In the genomic region with DNA sequence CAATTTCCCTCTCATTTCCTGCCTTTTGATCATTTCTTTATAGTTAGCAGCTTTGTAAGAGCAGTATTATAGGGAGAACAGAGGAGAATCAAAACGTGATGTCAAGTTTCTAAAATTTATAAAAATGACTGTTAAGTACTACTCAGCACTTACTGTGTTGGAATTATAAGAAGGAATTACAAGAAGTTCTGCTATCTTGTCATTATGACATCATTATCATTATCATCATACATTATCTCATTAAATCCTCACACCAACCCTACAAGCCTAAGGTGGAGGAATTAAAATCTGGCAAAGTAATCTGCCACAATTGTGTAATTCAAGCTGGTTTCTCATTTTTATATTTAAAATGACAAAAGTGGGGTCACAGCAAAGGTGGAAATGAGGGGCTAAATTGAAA, we compare ENCODE assay signal across 2 cellular contexts.
TF ChIP-seq lines count a peak whose summit lies in the region.

No MANE protein-coding gene starts in this region.

TF ChIP-seq in HepG2, 621 proteins besides CTCF, POLR2A, EP300 and RAD21:
- TF ChIP-seq CREB1 (IDR thresholded peaks at IDR 0.05): peak; percentile 32; the same call in 1 of the 2 replicates
- no peak for TF ChIP-seq CREB1 (CRISPR knock-in tag; IDR thresholded peaks at IDR 0.05)
- TF ChIP-seq ZFP37 (CRISPR knock-in tag; IDR thresholded peaks at IDR 0.05; ENCODE audit: borderline replicate concordance): no peak
- TF ChIP-seq ZNF484 (CRISPR knock-in tag; IDR thresholded peaks at IDR 0.05; ENCODE audit: borderline replicate concordance, low read depth): no peak
- peak; percentile 61 for TF ChIP-seq ATF7 (IDR thresholded peaks at IDR 0.05)
- TF ChIP-seq ATF7 (CRISPR knock-in tag; IDR thresholded peaks at IDR 0.05): no peak

TF ChIP-seq in HEK293, 187 proteins besides CTCF, POLR2A, EP300 and RAD21:
- TF ChIP-seq ZNF157 (tag by site-specific recombination; IDR thresholded peaks at IDR 0.05) (no peak), SP7 (tag by site-specific recombination; IDR thresholded peaks at IDR 0.05) (no peak), ZNF302 (tag by site-specific recombination; IDR thresholded peaks at IDR 0.05; ENCODE audit: low read depth) (no peak), ZNF747 (tag by site-specific recombination; IDR thresholded peaks at IDR 0.05) (no peak)
- TF ChIP-seq, protein P1, sequence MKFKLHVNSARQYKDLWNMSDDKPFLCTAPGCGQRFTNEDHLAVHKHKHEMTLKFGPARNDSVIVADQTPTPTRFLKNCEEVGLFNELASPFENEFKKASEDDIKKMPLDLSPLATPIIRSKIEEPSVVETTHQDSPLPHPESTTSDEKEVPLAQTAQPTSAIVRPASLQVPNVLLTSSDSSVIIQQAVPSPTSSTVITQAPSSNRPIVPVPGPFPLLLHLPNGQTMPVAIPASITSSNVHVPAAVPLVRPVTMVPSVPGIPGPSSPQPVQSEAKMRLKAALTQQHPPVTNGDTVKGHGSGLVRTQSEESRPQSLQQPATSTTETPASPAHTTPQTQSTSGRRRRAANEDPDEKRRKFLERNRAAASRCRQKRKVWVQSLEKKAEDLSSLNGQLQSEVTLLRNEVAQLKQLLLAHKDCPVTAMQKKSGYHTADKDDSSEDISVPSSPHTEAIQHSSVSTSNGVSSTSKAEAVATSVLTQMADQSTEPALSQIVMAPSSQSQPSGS (tag by site-specific recombination; IDR thresholded peaks at IDR 0.05; ENCODE audit: low read depth): peak; percentile 81
